Comparison of ENCODE assay signal across 17 cellular contexts in genomic region chr11:69587454-69588081, GRCh38.
DNase-seq lines count a peak whose midpoint lies in the region; ATAC-seq, FAIRE-seq and TF ChIP-seq lines count a peak whose summit lies in the region.
"Had no signal": no experiment of that assay in that cellular context is flagged by ENCODE, and none has a peak within 500 bp of the region (broad histone marks: within the 10 kb centered on the region; RNA-seq: fewer than 3 reads in every experiment).

No MANE protein-coding gene starts in this region.

- no peak overlapping the region for H3K4me3 ChIP-seq in brain microvascular endothelial cell (ENCODE audit: low read depth, low read length)
- H3K4me3 ChIP-seq: BLaER1, cardiac muscle cell, left lung had no signal

- TF ChIP-seq CTCF in brain microvascular endothelial cell (IDR thresholded peaks at IDR 0.05; ENCODE audit: low read depth, low read length, missing control alignments): no peak

- FAIRE-seq in HTR-8/SVneo (lab: Jason Lieb, UNC): peak; percentile 89
- FAIRE-seq: frontal cortex had no signal

- no peaks in the 10 kb centered on the region for H3K27me3 ChIP-seq in brain microvascular endothelial cell (replicated peaks)
- H3K27me3 ChIP-seq: BLaER1, cardiac muscle cell, left lung had no signal

- in situ Hi-C loops in brain microvascular endothelial cell (cut with HindIII; ENCODE audit: low pct_ligation_motif_present, low sequenced_read_pairs): no loop called here

- H3K27ac ChIP-seq in brain microvascular endothelial cell: peak overlapping the region; percentile 44
- H3K27ac ChIP-seq: BLaER1, cardiac muscle cell, left lung, parathyroid adenoma had no signal

- ATAC-seq in GM21526 (IDR thresholded peaks at IDR 0.05; ENCODE audit: low FRiP score, unreplicated experiment): no peak
- ATAC-seq: activated T-cell treated with anti-CD3 and anti-CD28 coated beads, Interleukin-2, amount 50 U/mL, for 72 hours; left lung; stimulated activated naive CD8-positive, alpha-beta T cell treated with anti-CD3 and anti-CD28 coated beads, Interleukin-15, amount 100 ng/mL, for 72 hours had no signal

- peak; percentile 91 for DNase-seq in AG08395 (ENCODE audit: low spot score)
- DNase-seq in HTR-8/SVneo (ENCODE audit: insufficient read length, low spot score): peak; percentile 73
- DNase-seq in brain microvascular endothelial cell: peak; percentile 69
- peak; percentile 97 for DNase-seq in kidney tubule cell (ENCODE audit: low spot score)
- DNase-seq in NCI-H128 (lab: John Stamatoyannopoulos, UW; ENCODE audit: unreplicated experiment): no peak
- no peak for DNase-seq in activated CD8-positive, alpha-beta memory T cell treated with anti-CD3 and anti-CD28 coated beads for 24 hours
- DNase-seq in SHP77 (lab: John Stamatoyannopoulos, UW): no peak
- DNase-seq: activated T-cell treated with anti-CD3 and anti-CD28 coated beads, Interleukin-2, amount 50 U/mL, for 72 hours; left lung; NCI-H2081; stimulated activated CD4-positive, alpha-beta T cell treated with anti-CD3 and anti-CD28 coated beads, Interleukin-2, amount 100 ng/mL, for 48 hours; stimulated activated naive CD8-positive, alpha-beta T cell treated with anti-CD3 and anti-CD28 coated beads, Interleukin-15, amount 100 ng/mL, for 72 hours had no signal

- H3K36me3 ChIP-seq in brain microvascular endothelial cell (replicated peaks): no peaks in the 10 kb centered on the region
- H3K36me3 ChIP-seq: BLaER1, cardiac muscle cell, left lung had no signal

Comparison
In these comparisons a context has a peak if more than half of its experiments do, and no peak if none do; other contexts are left out.
1. DNase-seq: peak in AG08395 (single experiment), HTR-8/SVneo (single experiment), brain microvascular endothelial cell (single experiment) and kidney tubule cell (single experiment); none in NCI-H128 (single experiment), activated CD8-positive, alpha-beta memory T cell treated with anti-CD3 and anti-CD28 coated beads for 24 hours (single experiment) and SHP77 (0 of 2).